14 cellular contexts compared by ENCODE assay signal in genomic region chr5:102858808-102859207, GRCh38.
A peak's percentile ranks its signal among the peaks of the same experiment; 100 is the strongest.
DNase-seq lines count a peak whose midpoint lies in the region; ATAC-seq and TF ChIP-seq lines count a peak whose summit lies in the region.
"Had no signal": no experiment of that assay in that cellular context is flagged by ENCODE, and none has a peak within 500 bp of the region (broad histone marks: within the 10 kb centered on the region; RNA-seq: fewer than 3 reads in every experiment).

No MANE protein-coding gene starts in this region.

- H3K9me3 Mint-ChIP-seq in activated CD4-positive, alpha-beta T cell treated with anti-CD3 and anti-CD28 coated beads for 36 hours (ENCODE audit: low read depth), result no peaks in the 10 kb centered on the region

- H3K36me3 Mint-ChIP-seq in activated CD4-positive, alpha-beta T cell treated with anti-CD3 and anti-CD28 coated beads for 36 hours (ENCODE audit: low read depth), result no peaks in the 10 kb centered on the region

- H3K9me3 ChIP-seq in Panc1 (ENCODE audit: control insufficient read depth, insufficient read depth, low read depth, low read length) (no peaks in the 10 kb centered on the region), left lung (no peaks in the 10 kb centered on the region)

- H3K27ac ChIP-seq in Panc1 (ENCODE audit: low read length) (no peak overlapping the region), left lung (no peak overlapping the region)

- H3K4me1 Mint-ChIP-seq in activated CD4-positive, alpha-beta T cell treated with anti-CD3 and anti-CD28 coated beads for 36 hours, result peaks cover 4% of the 10 kb centered on the region

- no peaks in the 10 kb centered on the region for H3K27me3 Mint-ChIP-seq in activated CD4-positive, alpha-beta T cell treated with anti-CD3 and anti-CD28 coated beads for 36 hours

- no peak overlapping the region for H3K4me3 ChIP-seq in Panc1 (ENCODE audit: low read depth in 2 of 2, low read length in 2 of 2)
- H3K4me3 ChIP-seq in left lung, result no peak overlapping the region
- H3K4me3 ChIP-seq: lung had no signal

- no peak overlapping the region for H3K4me3 Mint-ChIP-seq in activated CD4-positive, alpha-beta T cell treated with anti-CD3 and anti-CD28 coated beads for 36 hours

- H3K27me3 ChIP-seq in Panc1 (ENCODE audit: control insufficient read depth, insufficient read depth, low read length) (no peaks in the 10 kb centered on the region), left lung (no peaks in the 10 kb centered on the region)

- TF ChIP-seq CTCF in Panc1 (IDR thresholded peaks at IDR 0.05), result no peak
- no peak for TF ChIP-seq CTCF in left lung (IDR thresholded peaks at IDR 0.05)

- intact Hi-C loops in activated CD4-positive, alpha-beta T cell treated with anti-CD3 and anti-CD28 coated beads for 36 hours (cut with DNase I, micrococcal nuclease), result no loop called here
- intact Hi-C loops in Panc1 (cut with micrococcal nuclease; ENCODE audit: unreplicated experiment), result no loop called here
- intact Hi-C loops in left lung (cut with DNase I), result no loop called here

- DNase-seq in activated CD4-positive, alpha-beta T cell treated with anti-CD3 and anti-CD28 coated beads for 36 hours, result no peak
- no peak for DNase-seq in activated CD4-positive, alpha-beta T cell treated with anti-CD3 and anti-CD28 coated beads, Interleukin-2, amount 50 U/mL, for 4 hours
- DNase-seq in Panc1 (ENCODE audit: low read depth, low spot score) (no peak), fibroblast of gingiva (ENCODE audit: low read depth) (peak; percentile 40), renal cortical epithelial cell (ENCODE audit: low read depth) (peak; percentile 25), left lung (no peak), NK-92 (lab: John Stamatoyannopoulos, UW; ENCODE audit: unreplicated experiment) (no peak)
- DNase-seq: activated CD4-positive, CD25-positive, alpha-beta regulatory T cell treated with anti-CD3 and anti-CD28 coated beads, Interleukin-2, amount 50 U/mL, for 72 hours; activated T-cell treated with anti-CD3 and anti-CD28 coated beads, Interleukin-2, amount 50 U/mL, for 1 hour; Calu3; NCI-H2107; nucleus accumbens had no signal

- in situ Hi-C loops in Panc1 (cut with HindIII; ENCODE audit: low pct_unique_long_range_greater_than_20kb, low sequenced_read_pairs), result no loop called here

- BruUV-seq in Panc1 (replicated peaks; lab: Mats Ljungman, UMichigan), result no TSS peak

- CTCF ChIA-PET in activated CD4-positive, alpha-beta T cell treated with anti-CD3 and anti-CD28 coated beads for 36 hours (lab: Charles Lee), result interaction anchor here (1.5 kb wide), 1 partner anchor 178 kb away, joined by 5 read pairs; no protein-coding TSS in a partner anchor
- CTCF ChIA-PET in Panc1 (lab: Charles Lee), result no interaction called here

- POLR2A ChIA-PET in activated CD4-positive, alpha-beta T cell treated with anti-CD3 and anti-CD28 coated beads for 36 hours (lab: Charles Lee), result no interaction called here
- POLR2A ChIA-PET in Panc1 (lab: Charles Lee), result no interaction called here

- H3K27ac Mint-ChIP-seq in activated CD4-positive, alpha-beta T cell treated with anti-CD3 and anti-CD28 coated beads for 36 hours, result no peak overlapping the region

- peak; percentile 12 for ATAC-seq in activated CD4-positive, alpha-beta T cell treated with anti-CD3 and anti-CD28 coated beads for 36 hours
- ATAC-seq in Panc1 (peak; percentile 80; the same call in 1 of the 2 replicates), left lung (no peak), HG02973 (IDR thresholded peaks at IDR 0.05; ENCODE audit: unreplicated experiment) (no peak)

- 0 out of 2 replicates have a peak, but pooled peaks cover 2% of the 10 kb centered on the region for H3K4me1 ChIP-seq in Panc1 (ENCODE audit: control insufficient read depth, insufficient read depth, low read length)
- peaks cover under 1 to 8% of the 10 kb centered on the region in 2 donors for H3K4me1 ChIP-seq in left lung

- H3K36me3 ChIP-seq in Panc1 (ENCODE audit: control insufficient read depth, insufficient read depth, low read length) (no peaks in the 10 kb centered on the region), left lung (no peaks in the 10 kb centered on the region)

Comparison
In these comparisons a context has a peak if more than half of its experiments do, and no peak if none do; other contexts are left out.
1. ATAC-seq: peak in activated CD4-positive, alpha-beta T cell treated with anti-CD3 and anti-CD28 coated beads for 36 hours (single experiment) and Panc1 (single experiment); none in left lung (single experiment) and HG02973 (single experiment).
2. DNase-seq: peak in fibroblast of gingiva (single experiment) and renal cortical epithelial cell (single experiment); none in activated CD4-positive, alpha-beta T cell treated with anti-CD3 and anti-CD28 coated beads for 36 hours (single experiment), activated CD4-positive, alpha-beta T cell treated with anti-CD3 and anti-CD28 coated beads, Interleukin-2, amount 50 U/mL, for 4 hours (0 of 2), Panc1 (single experiment), left lung (0 of 2) and NK-92 (single experiment).